Comparison of ENCODE assay signal across 13 cellular contexts in the genomic region with DNA sequence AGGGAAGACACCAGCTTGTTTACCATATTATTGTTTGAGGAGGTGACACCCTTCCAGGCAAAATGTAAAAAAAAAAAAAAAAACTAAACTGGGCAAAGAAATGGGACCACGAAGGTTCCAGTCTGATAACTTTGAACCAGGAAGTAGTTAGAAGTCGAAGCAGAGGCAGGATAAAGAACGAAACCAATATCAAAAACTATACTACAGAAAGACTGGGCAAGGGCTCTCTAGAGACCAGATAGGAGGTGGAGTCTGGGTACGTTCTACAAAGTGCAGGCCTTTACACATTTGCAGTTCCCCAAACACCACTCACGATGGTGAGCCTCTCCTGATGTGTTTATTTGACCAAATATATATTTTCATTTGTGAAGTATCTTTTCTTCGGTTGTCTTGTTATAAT.
DNase-seq lines count a peak whose midpoint lies in the region; ATAC-seq and TF ChIP-seq lines count a peak whose summit lies in the region.
"Had no signal": no experiment of that assay in that cellular context is flagged by ENCODE, and none has a peak within 500 bp of the region (broad histone marks: within the 10 kb centered on the region; RNA-seq: fewer than 3 reads in every experiment).

No MANE protein-coding gene starts in this region.

- no peak overlapping the region for H3K4me3 ChIP-seq in endodermal cell (ENCODE audit: low read length)
- H3K4me3 ChIP-seq: adrenal gland, dorsolateral prefrontal cortex had no signal

- intact Hi-C loops in Calu3 (cut with micrococcal nuclease; ENCODE audit: unreplicated experiment): no loop called here

- BruUV-seq in Calu3 (replicated peaks; lab: Mats Ljungman, UMichigan): no TSS peak

- WGBS in endodermal cell (ENCODE audit: insufficient coverage in 1 of 2, insufficient read length in 1 of 2), 2 experiments: 94% methylated on average over 4 of the region's 6 CpGs; no CpG with 5 or more reads in 1 of the 2 experiments

- H3K9me3 Mint-ChIP-seq in T-cell (no peaks in the 10 kb centered on the region), Calu3 (ENCODE audit: low read depth, unreplicated experiment) (no peaks in the 10 kb centered on the region), endodermal cell (no peaks in the 10 kb centered on the region)
- H3K9me3 Mint-ChIP-seq: stimulated activated naive CD8-positive, alpha-beta T cell treated with anti-CD3 and anti-CD28 coated beads, Interleukin-15, amount 100 ng/mL, for 72 hours had no signal

- TF ChIP-seq CTCF in Calu3 (IDR thresholded peaks at IDR 0.05; ENCODE audit: unreplicated experiment) (no peak), endodermal cell (conservative IDR thresholded peaks at IDR 0.05) (no peak)

- H3K36me3 Mint-ChIP-seq in T-cell (peaks cover 6% of the 10 kb centered on the region), Calu3 (ENCODE audit: insufficient read depth, unreplicated experiment) (no peaks in the 10 kb centered on the region), endodermal cell (ENCODE audit: low read depth) (no peaks in the 10 kb centered on the region)

- peaks cover 3% of the 10 kb centered on the region for H3K4me1 ChIP-seq in endodermal cell (ENCODE audit: control insufficient read depth, insufficient read depth, low read length)
- H3K4me1 ChIP-seq: adrenal gland had no signal

- H3K9ac ChIP-seq in endodermal cell (ENCODE audit: extremely low read depth, low read length, poor library complexity, severe bottlenecking): no peak overlapping the region

- DNase-seq in T-cell: no peak
- no peak for DNase-seq in pons (ENCODE audit: low spot score)
- no peak for DNase-seq in nucleus accumbens (lab: John Stamatoyannopoulos, UW)
- no peak for DNase-seq in Calu3
- DNase-seq in endodermal cell: no peak
- DNase-seq: adrenal gland; dorsolateral prefrontal cortex; left colon; NCI-H1105 treated with DMSO at 0.1 percent for 48 hours; stimulated activated naive CD8-positive, alpha-beta T cell treated with anti-CD3 and anti-CD28 coated beads, Interleukin-15, amount 100 ng/mL, for 72 hours had no signal

- no peaks in the 10 kb centered on the region for H3K9me3 ChIP-seq in endodermal cell (ENCODE audit: control insufficient read depth, low read length)
- H3K9me3 ChIP-seq: adrenal gland had no signal

- CTCF ChIA-PET in T-cell (lab: Charles Lee) (interaction anchor here (0.6 kb wide), 2 partner anchors 886 to 1865 kb away, joined by 3 to 4 read pairs; no protein-coding TSS in a partner anchor), Calu3 (lab: Charles Lee) (interaction anchor here (0.6 to 0.7 kb wide), 2 partner anchors 186 to 201 kb away, joined by 3 read pairs; no protein-coding TSS in a partner anchor)

- POLR2A ChIA-PET in T-cell (lab: Charles Lee): interaction anchor here in 1 of 2 donors (0.6 to 0.7 kb wide), 2 partner anchors 11 to 713 kb away, joined by 7 to 8 read pairs; no protein-coding TSS in a partner anchor

- H3K27ac ChIP-seq in endodermal cell (ENCODE audit: low read depth, low read length): no peak overlapping the region
- H3K27ac ChIP-seq: adrenal gland, dorsolateral prefrontal cortex had no signal

- ATAC-seq in GM18861 (IDR thresholded peaks at IDR 0.05; ENCODE audit: unreplicated experiment) (peak; percentile 98), GM21576 (IDR thresholded peaks at IDR 0.05; ENCODE audit: unreplicated experiment) (peak; percentile 96), HG03097 (IDR thresholded peaks at IDR 0.05; ENCODE audit: low FRiP score, unreplicated experiment) (peak; percentile 80), T-cell (replicated peaks in 1 of 4) (peak in 1 of 4 experiments; percentile 29)
- ATAC-seq: left colon; stimulated activated naive CD8-positive, alpha-beta T cell treated with anti-CD3 and anti-CD28 coated beads, Interleukin-15, amount 100 ng/mL, for 72 hours had no signal

- no peaks in the 10 kb centered on the region for H3K27me3 ChIP-seq in endodermal cell (ENCODE audit: control insufficient read depth, insufficient read depth, low read length, poor library complexity, severe bottlenecking)
- H3K27me3 ChIP-seq: adrenal gland had no signal

- H3K27ac Mint-ChIP-seq in T-cell (peak overlapping the region; percentile 11 to 71), Calu3 (ENCODE audit: unreplicated experiment) (no peak overlapping the region), endodermal cell (no peak overlapping the region)
- H3K27ac Mint-ChIP-seq: stimulated activated naive CD8-positive, alpha-beta T cell treated with anti-CD3 and anti-CD28 coated beads, Interleukin-15, amount 100 ng/mL, for 72 hours had no signal

- no peaks in the 10 kb centered on the region for H3K36me3 ChIP-seq in endodermal cell (ENCODE audit: control insufficient read depth, insufficient read depth, low read length)
- H3K36me3 ChIP-seq: adrenal gland had no signal

- no peaks in the 10 kb centered on the region for H3K27me3 Mint-ChIP-seq in T-cell
- H3K27me3 Mint-ChIP-seq in Calu3 (ENCODE audit: unreplicated experiment): no peaks in the 10 kb centered on the region
- no peaks in the 10 kb centered on the region for H3K27me3 Mint-ChIP-seq in endodermal cell (ENCODE audit: insufficient read depth)
- H3K27me3 Mint-ChIP-seq: stimulated activated naive CD8-positive, alpha-beta T cell treated with anti-CD3 and anti-CD28 coated beads, Interleukin-15, amount 100 ng/mL, for 72 hours had no signal

- no peak overlapping the region for H3K4me3 Mint-ChIP-seq in T-cell
- H3K4me3 Mint-ChIP-seq in Calu3 (ENCODE audit: low read depth, unreplicated experiment): no peak overlapping the region
- H3K4me3 Mint-ChIP-seq in endodermal cell: no peak overlapping the region
- H3K4me3 Mint-ChIP-seq: stimulated activated naive CD8-positive, alpha-beta T cell treated with anti-CD3 and anti-CD28 coated beads, Interleukin-15, amount 100 ng/mL, for 72 hours had no signal

- H3K4me1 Mint-ChIP-seq in T-cell (peaks cover 29 to 44% (median 32%) of the 10 kb centered on the region in 3 donors), Calu3 (ENCODE audit: low read depth, unreplicated experiment) (peaks cover 9% of the 10 kb centered on the region), endodermal cell (peaks cover 27% of the 10 kb centered on the region)

Comparison
In these comparisons a context has a peak if more than half of its experiments do, and no peak if none do; other contexts are left out.
1. H3K27ac Mint-ChIP-seq: peak in T-cell (2 of 2); none in Calu3 (single experiment) and endodermal cell (single experiment).